In genomic region chr11:128520886-128521696, GRCh38 we compare ENCODE assay signal across 8 cellular contexts.
DNase-seq lines count a peak whose midpoint lies in the region; ATAC-seq and TF ChIP-seq lines count a peak whose summit lies in the region.

No MANE protein-coding gene starts in this region.

- ATAC-seq in activated naive CD4-positive, alpha-beta T cell treated with anti-CD3 and anti-CD28 coated beads, Interleukin-2, amount 50 U/mL, for 72 hours = no peak
- ATAC-seq in thoracic aorta (ENCODE audit: insufficient number of reproducible peaks, low FRiP score, low read depth) (no peak), GM19397 (IDR thresholded peaks at IDR 0.05; ENCODE audit: unreplicated experiment) (no peak)

- peaks cover 59 to 60% of the 10 kb centered on the region in 2 donors for H3K36me3 Mint-ChIP-seq in activated naive CD4-positive, alpha-beta T cell treated with anti-CD3 and anti-CD28 coated beads, Interleukin-2, amount 50 U/mL, for 72 hours

- H3K4me3 ChIP-seq in iPS-20b (ENCODE audit: low read length) = peak overlapping the region; percentile 77
- H3K4me3 ChIP-seq in thoracic aorta = peak overlapping the region; percentile 99

- no peaks in the 10 kb centered on the region for H3K9me3 Mint-ChIP-seq in activated naive CD4-positive, alpha-beta T cell treated with anti-CD3 and anti-CD28 coated beads, Interleukin-2, amount 50 U/mL, for 72 hours

- H3K27ac ChIP-seq in iPS-20b (ENCODE audit: low read length) (no peak overlapping the region), thoracic aorta (peak overlapping the region; percentile 98 to 99)

- peak overlapping the region; percentile 97 for H3K27ac Mint-ChIP-seq in activated naive CD4-positive, alpha-beta T cell treated with anti-CD3 and anti-CD28 coated beads, Interleukin-2, amount 50 U/mL, for 72 hours

- TF ChIP-seq CTCF in thoracic aorta (IDR thresholded peaks at IDR 0.05) = no peak

- H3K9ac ChIP-seq in iPS-20b (ENCODE audit: low read depth, low read length) = peak overlapping the region; percentile 58; the same call in 1 of the 2 replicates

- H3K4me1 ChIP-seq in iPS-20b (ENCODE audit: insufficient read depth, low read length) (peaks cover 12% of the 10 kb centered on the region), thoracic aorta (ENCODE audit: control insufficient read depth in 1 of 2, low read depth in 2 of 2) (peaks cover 37 to 68% of the 10 kb centered on the region in 2 donors)

- H3K36me3 ChIP-seq in iPS-20b (ENCODE audit: insufficient read depth, low read depth, low read length) (no peaks in the 10 kb centered on the region), thoracic aorta (no peaks in the 10 kb centered on the region)

- DNase-seq in activated T-cell treated with anti-CD3 and anti-CD28 coated beads, Interleukin-2, amount 50 U/mL, for 1 hour = peak; percentile 54
- DNase-seq in activated T-cell treated with anti-CD3 and anti-CD28 coated beads for 4 hours (no peak), thoracic aorta (ENCODE audit: low spot score) (no peak), HPDE6-E6E7 (ENCODE audit: extremely low spot score) (no peak), NOMO-1 (lab: John Stamatoyannopoulos, UW; ENCODE audit: unreplicated experiment in 2 of 2) (no peak)
- no peak for DNase-seq in activated naive CD4-positive, alpha-beta T cell treated with anti-CD3 and anti-CD28 coated beads, Interleukin-2, amount 50 U/mL, for 72 hours (ENCODE audit: low spot score in 2 of 2)

- H3K9me3 ChIP-seq in iPS-20b (ENCODE audit: insufficient read depth, low read depth, low read length) = no peaks in the 10 kb centered on the region
- H3K9me3 ChIP-seq in thoracic aorta = no peaks in the 10 kb centered on the region

- peaks cover 81% of the 10 kb centered on the region for H3K27me3 ChIP-seq in iPS-20b (ENCODE audit: insufficient read depth, low read length)
- no peaks in the 10 kb centered on the region for H3K27me3 ChIP-seq in thoracic aorta (replicated peaks; ENCODE audit: insufficient read depth)
